1 cellular context compared by ENCODE assay signal in the genomic region with DNA sequence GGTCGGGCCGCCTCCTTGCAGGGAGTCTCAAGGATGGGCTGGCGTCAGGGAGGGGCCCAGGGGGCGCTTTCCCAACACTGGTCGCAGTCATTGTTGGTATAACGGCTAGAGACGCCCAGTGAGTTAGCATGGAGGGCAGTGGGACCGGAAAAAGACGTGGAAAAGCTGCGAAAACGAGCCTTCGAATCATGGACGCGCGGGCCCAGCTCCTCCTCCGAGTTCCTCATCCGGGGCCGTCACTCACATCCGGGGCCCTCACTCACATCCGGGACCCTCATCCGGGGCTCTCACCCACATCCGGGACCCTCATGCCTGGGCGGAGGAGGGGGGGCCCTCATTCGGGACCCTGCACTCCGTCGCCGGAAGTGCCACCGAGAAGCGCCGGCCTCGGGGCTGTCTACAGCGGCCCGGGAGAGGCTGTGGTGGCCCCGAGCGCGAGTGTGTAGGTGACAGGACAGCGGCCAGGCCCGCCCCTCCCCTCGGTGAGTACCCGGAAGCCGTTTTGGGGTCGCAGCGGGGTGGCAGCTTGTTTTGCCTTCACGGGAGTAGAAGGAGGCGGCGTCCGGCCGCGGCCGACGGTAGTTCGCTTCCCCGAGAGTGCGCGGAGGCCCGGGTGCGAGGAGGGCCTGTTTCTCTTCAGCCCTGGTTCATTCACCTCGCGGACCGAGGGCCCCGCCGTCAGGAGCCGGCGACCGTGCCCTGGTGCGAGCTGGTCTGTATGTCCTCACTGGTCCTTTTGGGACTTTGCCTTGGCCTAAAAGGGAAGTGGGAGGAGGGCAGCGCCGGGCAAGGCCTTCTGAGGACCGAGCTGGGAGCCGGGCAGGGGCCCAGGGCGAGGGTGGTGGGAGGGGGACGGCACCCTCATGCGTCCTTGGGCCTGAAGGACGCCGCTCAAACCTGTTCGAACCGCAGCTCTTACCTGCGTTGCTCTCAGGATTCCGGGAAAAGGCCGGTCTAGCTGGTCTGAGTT.
TF ChIP-seq lines count a peak whose summit lies in the region.

A gene with protein sequence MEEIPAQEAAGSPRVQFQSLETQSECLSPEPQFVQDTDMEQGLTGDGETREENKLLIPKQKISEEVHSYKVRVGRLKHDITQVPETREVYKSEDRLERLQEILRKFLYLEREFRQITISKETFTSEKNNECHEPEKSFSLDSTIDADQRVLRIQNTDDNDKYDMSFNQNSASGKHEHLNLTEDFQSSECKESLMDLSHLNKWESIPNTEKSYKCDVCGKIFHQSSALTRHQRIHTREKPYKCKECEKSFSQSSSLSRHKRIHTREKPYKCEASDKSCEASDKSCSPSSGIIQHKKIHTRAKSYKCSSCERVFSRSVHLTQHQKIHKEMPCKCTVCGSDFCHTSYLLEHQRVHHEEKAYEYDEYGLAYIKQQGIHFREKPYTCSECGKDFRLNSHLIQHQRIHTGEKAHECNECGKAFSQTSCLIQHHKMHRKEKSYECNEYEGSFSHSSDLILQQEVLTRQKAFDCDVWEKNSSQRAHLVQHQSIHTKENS (plus strand): TSS at position 337 of the 970 bp plus-strand sequence. CDS start 1,918 bp downstream, outside the sequence.

TF ChIP-seq in K562, 482 proteins besides CTCF, POLR2A, EP300 and RAD21 (continued from another document and continues in another):
- TF ChIP-seq, protein P1, sequence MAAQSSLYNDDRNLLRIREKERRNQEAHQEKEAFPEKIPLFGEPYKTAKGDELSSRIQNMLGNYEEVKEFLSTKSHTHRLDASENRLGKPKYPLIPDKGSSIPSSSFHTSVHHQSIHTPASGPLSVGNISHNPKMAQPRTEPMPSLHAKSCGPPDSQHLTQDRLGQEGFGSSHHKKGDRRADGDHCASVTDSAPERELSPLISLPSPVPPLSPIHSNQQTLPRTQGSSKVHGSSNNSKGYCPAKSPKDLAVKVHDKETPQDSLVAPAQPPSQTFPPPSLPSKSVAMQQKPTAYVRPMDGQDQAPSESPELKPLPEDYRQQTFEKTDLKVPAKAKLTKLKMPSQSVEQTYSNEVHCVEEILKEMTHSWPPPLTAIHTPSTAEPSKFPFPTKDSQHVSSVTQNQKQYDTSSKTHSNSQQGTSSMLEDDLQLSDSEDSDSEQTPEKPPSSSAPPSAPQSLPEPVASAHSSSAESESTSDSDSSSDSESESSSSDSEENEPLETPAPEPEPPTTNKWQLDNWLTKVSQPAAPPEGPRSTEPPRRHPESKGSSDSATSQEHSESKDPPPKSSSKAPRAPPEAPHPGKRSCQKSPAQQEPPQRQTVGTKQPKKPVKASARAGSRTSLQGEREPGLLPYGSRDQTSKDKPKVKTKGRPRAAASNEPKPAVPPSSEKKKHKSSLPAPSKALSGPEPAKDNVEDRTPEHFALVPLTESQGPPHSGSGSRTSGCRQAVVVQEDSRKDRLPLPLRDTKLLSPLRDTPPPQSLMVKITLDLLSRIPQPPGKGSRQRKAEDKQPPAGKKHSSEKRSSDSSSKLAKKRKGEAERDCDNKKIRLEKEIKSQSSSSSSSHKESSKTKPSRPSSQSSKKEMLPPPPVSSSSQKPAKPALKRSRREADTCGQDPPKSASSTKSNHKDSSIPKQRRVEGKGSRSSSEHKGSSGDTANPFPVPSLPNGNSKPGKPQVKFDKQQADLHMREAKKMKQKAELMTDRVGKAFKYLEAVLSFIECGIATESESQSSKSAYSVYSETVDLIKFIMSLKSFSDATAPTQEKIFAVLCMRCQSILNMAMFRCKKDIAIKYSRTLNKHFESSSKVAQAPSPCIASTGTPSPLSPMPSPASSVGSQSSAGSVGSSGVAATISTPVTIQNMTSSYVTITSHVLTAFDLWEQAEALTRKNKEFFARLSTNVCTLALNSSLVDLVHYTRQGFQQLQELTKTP (IDR thresholded peaks at IDR 0.05; ENCODE audit: low read depth in 1 of 2, partially characterized antibody in 2 of 2), result no peak
- TF ChIP-seq RBM34 (IDR thresholded peaks at IDR 0.05; ENCODE audit: borderline replicate concordance, insufficient read depth, low read length), result no peak
- TF ChIP-seq ZNF197 (CRISPR knock-in tag; IDR thresholded peaks at IDR 0.05; ENCODE audit: low read depth), result peak; percentile 50; the same call in 1 of the 2 replicates
- no peak for TF ChIP-seq ADNP (tag; IDR thresholded peaks at IDR 0.05)
- no peak for TF ChIP-seq SNIP1 (IDR thresholded peaks at IDR 0.05; ENCODE audit: low read depth)
- TF ChIP-seq, protein P2, sequence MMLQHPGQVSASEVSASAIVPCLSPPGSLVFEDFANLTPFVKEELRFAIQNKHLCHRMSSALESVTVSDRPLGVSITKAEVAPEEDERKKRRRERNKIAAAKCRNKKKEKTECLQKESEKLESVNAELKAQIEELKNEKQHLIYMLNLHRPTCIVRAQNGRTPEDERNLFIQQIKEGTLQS (IDR thresholded peaks at IDR 0.05), result no peak
- TF ChIP-seq, protein P2 (CRISPR knock-in tag; conservative IDR thresholded peaks at IDR 0.05), result peak; percentile 80; the same call in 1 of the 2 replicates
- TF ChIP-seq CBX1 (IDR thresholded peaks at IDR 0.05; ENCODE audit: low read depth), result peak; percentile 32; the same call in 1 of the 2 replicates
- TF ChIP-seq, protein P3, sequence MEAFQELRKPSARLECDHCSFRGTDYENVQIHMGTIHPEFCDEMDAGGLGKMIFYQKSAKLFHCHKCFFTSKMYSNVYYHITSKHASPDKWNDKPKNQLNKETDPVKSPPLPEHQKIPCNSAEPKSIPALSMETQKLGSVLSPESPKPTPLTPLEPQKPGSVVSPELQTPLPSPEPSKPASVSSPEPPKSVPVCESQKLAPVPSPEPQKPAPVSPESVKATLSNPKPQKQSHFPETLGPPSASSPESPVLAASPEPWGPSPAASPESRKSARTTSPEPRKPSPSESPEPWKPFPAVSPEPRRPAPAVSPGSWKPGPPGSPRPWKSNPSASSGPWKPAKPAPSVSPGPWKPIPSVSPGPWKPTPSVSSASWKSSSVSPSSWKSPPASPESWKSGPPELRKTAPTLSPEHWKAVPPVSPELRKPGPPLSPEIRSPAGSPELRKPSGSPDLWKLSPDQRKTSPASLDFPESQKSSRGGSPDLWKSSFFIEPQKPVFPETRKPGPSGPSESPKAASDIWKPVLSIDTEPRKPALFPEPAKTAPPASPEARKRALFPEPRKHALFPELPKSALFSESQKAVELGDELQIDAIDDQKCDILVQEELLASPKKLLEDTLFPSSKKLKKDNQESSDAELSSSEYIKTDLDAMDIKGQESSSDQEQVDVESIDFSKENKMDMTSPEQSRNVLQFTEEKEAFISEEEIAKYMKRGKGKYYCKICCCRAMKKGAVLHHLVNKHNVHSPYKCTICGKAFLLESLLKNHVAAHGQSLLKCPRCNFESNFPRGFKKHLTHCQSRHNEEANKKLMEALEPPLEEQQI (IDR thresholded peaks at IDR 0.05), result no peak
- peak; percentile 37; the same call in 1 of the 2 replicates for TF ChIP-seq SAFB (IDR thresholded peaks at IDR 0.05; ENCODE audit: borderline replicate concordance, low read depth, low read length)
- TF ChIP-seq TAL1 (IDR thresholded peaks at IDR 0.05), result no peak
- TF ChIP-seq TEAD2 (tag; IDR thresholded peaks at IDR 0.05), result no peak
- peak; percentile 66 for TF ChIP-seq FOXP1 (CRISPR knock-in tag; IDR thresholded peaks at IDR 0.05)
- TF ChIP-seq ZNF780A (CRISPR knock-in tag; IDR thresholded peaks at IDR 0.05), result no peak
- peak in 1 of 2 experiments; percentile 58; a peak in 2 of 4 replicates for TF ChIP-seq HDAC1 (IDR thresholded peaks at IDR 0.05)
- TF ChIP-seq OTX1 (CRISPR knock-in tag; IDR thresholded peaks at IDR 0.05), result 0 out of 2 replicates have a peak, but pooled peaks have one; percentile 28
- TF ChIP-seq, protein P4, sequence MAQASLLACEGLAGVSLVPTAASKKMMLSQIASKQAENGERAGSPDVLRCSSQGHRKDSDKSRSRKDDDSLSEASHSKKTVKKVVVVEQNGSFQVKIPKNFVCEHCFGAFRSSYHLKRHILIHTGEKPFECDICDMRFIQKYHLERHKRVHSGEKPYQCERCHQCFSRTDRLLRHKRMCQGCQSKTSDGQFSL (CRISPR knock-in tag; IDR thresholded peaks at IDR 0.05), result peak; percentile 78; the same call in 1 of the 2 replicates
- TF ChIP-seq, protein P4 (tag; IDR thresholded peaks at IDR 0.05), result peak in 1 of 2 experiments; percentile 72; a peak in 1 of 4 replicates
- no peak for TF ChIP-seq PCBP1 (IDR thresholded peaks at IDR 0.05; ENCODE audit: low read depth, low read length, poor library complexity, severe bottlenecking)
- TF ChIP-seq, protein P5, sequence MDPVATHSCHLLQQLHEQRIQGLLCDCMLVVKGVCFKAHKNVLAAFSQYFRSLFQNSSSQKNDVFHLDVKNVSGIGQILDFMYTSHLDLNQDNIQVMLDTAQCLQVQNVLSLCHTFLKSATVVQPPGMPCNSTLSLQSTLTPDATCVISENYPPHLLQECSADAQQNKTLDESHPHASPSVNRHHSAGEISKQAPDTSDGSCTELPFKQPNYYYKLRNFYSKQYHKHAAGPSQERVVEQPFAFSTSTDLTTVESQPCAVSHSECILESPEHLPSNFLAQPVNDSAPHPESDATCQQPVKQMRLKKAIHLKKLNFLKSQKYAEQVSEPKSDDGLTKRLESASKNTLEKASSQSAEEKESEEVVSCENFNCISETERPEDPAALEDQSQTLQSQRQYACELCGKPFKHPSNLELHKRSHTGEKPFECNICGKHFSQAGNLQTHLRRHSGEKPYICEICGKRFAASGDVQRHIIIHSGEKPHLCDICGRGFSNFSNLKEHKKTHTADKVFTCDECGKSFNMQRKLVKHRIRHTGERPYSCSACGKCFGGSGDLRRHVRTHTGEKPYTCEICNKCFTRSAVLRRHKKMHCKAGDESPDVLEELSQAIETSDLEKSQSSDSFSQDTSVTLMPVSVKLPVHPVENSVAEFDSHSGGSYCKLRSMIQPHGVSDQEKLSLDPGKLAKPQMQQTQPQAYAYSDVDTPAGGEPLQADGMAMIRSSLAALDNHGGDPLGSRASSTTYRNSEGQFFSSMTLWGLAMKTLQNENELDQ (CRISPR knock-in tag; IDR thresholded peaks at IDR 0.05; ENCODE audit: borderline replicate concordance), result no peak
- TF ChIP-seq ZNF764 (CRISPR knock-in tag; IDR thresholded peaks at IDR 0.05; ENCODE audit: low read depth), result no peak
- no peak for TF ChIP-seq JUNB (CRISPR knock-in tag; conservative IDR thresholded peaks at IDR 0.05)
- peak; percentile 1; the same call in 1 of the 2 replicates for TF ChIP-seq FOSL1 (tag; conservative IDR thresholded peaks at IDR 0.05)
- TF ChIP-seq ZBTB8A (IDR thresholded peaks at IDR 0.05; ENCODE audit: partially characterized antibody), result no peak
- TF ChIP-seq CHD2 (IDR thresholded peaks at IDR 0.05; ENCODE audit: low read depth, low read length), result no peak; the same call in 1 of the 2 replicates
- TF ChIP-seq, protein P6, sequence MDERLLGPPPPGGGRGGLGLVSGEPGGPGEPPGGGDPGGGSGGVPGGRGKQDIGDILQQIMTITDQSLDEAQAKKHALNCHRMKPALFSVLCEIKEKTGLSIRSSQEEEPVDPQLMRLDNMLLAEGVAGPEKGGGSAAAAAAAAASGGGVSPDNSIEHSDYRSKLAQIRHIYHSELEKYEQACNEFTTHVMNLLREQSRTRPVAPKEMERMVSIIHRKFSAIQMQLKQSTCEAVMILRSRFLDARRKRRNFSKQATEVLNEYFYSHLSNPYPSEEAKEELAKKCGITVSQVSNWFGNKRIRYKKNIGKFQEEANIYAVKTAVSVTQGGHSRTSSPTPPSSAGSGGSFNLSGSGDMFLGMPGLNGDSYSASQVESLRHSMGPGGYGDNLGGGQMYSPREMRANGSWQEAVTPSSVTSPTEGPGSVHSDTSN (CRISPR knock-in tag; IDR thresholded peaks at IDR 0.05; ENCODE audit: low read depth), result peak; percentile 66
- TF ChIP-seq, protein P6 (tag; conservative IDR thresholded peaks at IDR 0.05; ENCODE audit: low read depth), result no peak; the same call in 1 of the 2 replicates
- no peak for TF ChIP-seq ZNF133 (CRISPR knock-in tag; IDR thresholded peaks at IDR 0.05)
- TF ChIP-seq NCOA1 (IDR thresholded peaks at IDR 0.05; ENCODE audit: low read depth), result peak; percentile 45; the same call in 1 of the 2 replicates
- no peak for TF ChIP-seq NFE2L1 (tag; IDR thresholded peaks at IDR 0.05; ENCODE audit: borderline replicate concordance, low read depth)
- TF ChIP-seq, protein P7, sequence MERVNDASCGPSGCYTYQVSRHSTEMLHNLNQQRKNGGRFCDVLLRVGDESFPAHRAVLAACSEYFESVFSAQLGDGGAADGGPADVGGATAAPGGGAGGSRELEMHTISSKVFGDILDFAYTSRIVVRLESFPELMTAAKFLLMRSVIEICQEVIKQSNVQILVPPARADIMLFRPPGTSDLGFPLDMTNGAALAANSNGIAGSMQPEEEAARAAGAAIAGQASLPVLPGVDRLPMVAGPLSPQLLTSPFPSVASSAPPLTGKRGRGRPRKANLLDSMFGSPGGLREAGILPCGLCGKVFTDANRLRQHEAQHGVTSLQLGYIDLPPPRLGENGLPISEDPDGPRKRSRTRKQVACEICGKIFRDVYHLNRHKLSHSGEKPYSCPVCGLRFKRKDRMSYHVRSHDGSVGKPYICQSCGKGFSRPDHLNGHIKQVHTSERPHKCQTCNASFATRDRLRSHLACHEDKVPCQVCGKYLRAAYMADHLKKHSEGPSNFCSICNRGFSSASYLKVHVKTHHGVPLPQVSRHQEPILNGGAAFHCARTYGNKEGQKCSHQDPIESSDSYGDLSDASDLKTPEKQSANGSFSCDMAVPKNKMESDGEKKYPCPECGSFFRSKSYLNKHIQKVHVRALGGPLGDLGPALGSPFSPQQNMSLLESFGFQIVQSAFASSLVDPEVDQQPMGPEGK (CRISPR knock-in tag; IDR thresholded peaks at IDR 0.05; ENCODE audit: borderline replicate concordance), result 0 out of 2 replicates have a peak, but pooled peaks have one; percentile 41
- no peak for TF ChIP-seq ZNF586 (CRISPR knock-in tag; conservative IDR thresholded peaks at IDR 0.05)
- TF ChIP-seq, protein P8, sequence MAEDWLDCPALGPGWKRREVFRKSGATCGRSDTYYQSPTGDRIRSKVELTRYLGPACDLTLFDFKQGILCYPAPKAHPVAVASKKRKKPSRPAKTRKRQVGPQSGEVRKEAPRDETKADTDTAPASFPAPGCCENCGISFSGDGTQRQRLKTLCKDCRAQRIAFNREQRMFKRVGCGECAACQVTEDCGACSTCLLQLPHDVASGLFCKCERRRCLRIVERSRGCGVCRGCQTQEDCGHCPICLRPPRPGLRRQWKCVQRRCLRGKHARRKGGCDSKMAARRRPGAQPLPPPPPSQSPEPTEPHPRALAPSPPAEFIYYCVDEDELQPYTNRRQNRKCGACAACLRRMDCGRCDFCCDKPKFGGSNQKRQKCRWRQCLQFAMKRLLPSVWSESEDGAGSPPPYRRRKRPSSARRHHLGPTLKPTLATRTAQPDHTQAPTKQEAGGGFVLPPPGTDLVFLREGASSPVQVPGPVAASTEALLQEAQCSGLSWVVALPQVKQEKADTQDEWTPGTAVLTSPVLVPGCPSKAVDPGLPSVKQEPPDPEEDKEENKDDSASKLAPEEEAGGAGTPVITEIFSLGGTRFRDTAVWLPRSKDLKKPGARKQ (CRISPR knock-in tag; IDR thresholded peaks at IDR 0.05), result no peak
- TF ChIP-seq ZFX (CRISPR knock-in tag; IDR thresholded peaks at IDR 0.05), result peak; percentile 96
- TF ChIP-seq CTBP1 (IDR thresholded peaks at IDR 0.05; ENCODE audit: borderline replicate concordance), result peak; percentile 69; the same call in 1 of the 2 replicates
